8 cellular contexts compared by ENCODE assay signal in genomic region chrX:140764401-140764919, GRCh38. TPM values are rescaled to one million over a fixed set of nuclear protein-coding genes. Genes with fewer than 3 reads are reported as not detected.
DNase-seq lines count a peak whose midpoint lies in the region; ATAC-seq and TF ChIP-seq lines count a peak whose summit lies in the region.

No MANE protein-coding gene starts in this region.

- H3K4me1 Mint-ChIP-seq in dendritic cell treated with granulocyte-macrophage colony-stimulating factor and Interleukin-4, amounts not matched to agents 40 ng/mL and 50 ng/mL, for 4 days (ENCODE audit: low read depth), result peaks cover 6% of the 10 kb centered on the region
- H3K4me1 Mint-ChIP-seq in mesothelial cell of epicardium, result peaks cover 3% of the 10 kb centered on the region
- H3K4me1 Mint-ChIP-seq in stimulated activated effector memory CD8-positive, alpha-beta T cell treated with anti-CD3 and anti-CD28 coated beads, Interleukin-12 subunit alpha, Interleukin-12 subunit beta, amount 100 ng/mL, for 72 hours, result no peaks in the 10 kb centered on the region

- no peaks in the 10 kb centered on the region for H4K20me1 ChIP-seq in MM.1S (ENCODE audit: insufficient read depth, low read length)

- no peaks in the 10 kb centered on the region for H3K9me2 ChIP-seq in MM.1S (replicated peaks; ENCODE audit: insufficient read depth, low read length)

- H3K4me3 ChIP-seq in BJ (ENCODE audit: low read depth, low read length), result peak overlapping the region; percentile 64
- H3K4me3 ChIP-seq in MM.1S (ENCODE audit: low read length), result peak overlapping the region; percentile 57
- H3K4me3 ChIP-seq in aorta (ENCODE audit: low read length in 2 of 2), result peak overlapping the region; percentile 21 to 24

- CTCF ChIA-PET in BJ (lab: Yijun Ruan, JAX), result interaction anchor here (0.6 kb wide), 1 partner anchor 12 kb away, joined by 3 read pairs; no protein-coding TSS in a partner anchor

- H3K9ac ChIP-seq in MM.1S (ENCODE audit: low read length), result peak overlapping the region; percentile 44; the same call in 1 of the 2 replicates

- H3K9me3 ChIP-seq in MM.1S (replicated peaks; ENCODE audit: insufficient read depth, low read length) (no peaks in the 10 kb centered on the region), aorta (ENCODE audit: control insufficient read depth, low read length) (no peaks in the 10 kb centered on the region)

- H3K27me3 ChIP-seq in BJ (ENCODE audit: control insufficient read depth, insufficient read depth, low read length) (no peaks in the 10 kb centered on the region), MM.1S (replicated peaks; ENCODE audit: insufficient read depth, low read length) (no peaks in the 10 kb centered on the region), aorta (ENCODE audit: control insufficient read depth in 1 of 2, insufficient read depth in 2 of 2, low read length in 1 of 2) (no peaks in the 10 kb centered on the region)

- peak overlapping the region; percentile 33 for H3K4me3 Mint-ChIP-seq in dendritic cell treated with granulocyte-macrophage colony-stimulating factor and Interleukin-4, amounts not matched to agents 40 ng/mL and 50 ng/mL, for 4 days
- H3K4me3 Mint-ChIP-seq in mesothelial cell of epicardium, result peak overlapping the region; percentile 82
- no peak overlapping the region for H3K4me3 Mint-ChIP-seq in stimulated activated effector memory CD8-positive, alpha-beta T cell treated with anti-CD3 and anti-CD28 coated beads, Interleukin-12 subunit alpha, Interleukin-12 subunit beta, amount 100 ng/mL, for 72 hours

- H3K36me3 Mint-ChIP-seq in dendritic cell treated with granulocyte-macrophage colony-stimulating factor and Interleukin-4, amounts not matched to agents 40 ng/mL and 50 ng/mL, for 4 days (ENCODE audit: low read depth), result no peaks in the 10 kb centered on the region
- no peaks in the 10 kb centered on the region for H3K36me3 Mint-ChIP-seq in mesothelial cell of epicardium
- H3K36me3 Mint-ChIP-seq in stimulated activated effector memory CD8-positive, alpha-beta T cell treated with anti-CD3 and anti-CD28 coated beads, Interleukin-12 subunit alpha, Interleukin-12 subunit beta, amount 100 ng/mL, for 72 hours, result no peaks in the 10 kb centered on the region

- H3K4me1 ChIP-seq in MM.1S (ENCODE audit: low read length) (0 out of 2 replicates have a peak, but pooled peaks cover 4% of the 10 kb centered on the region), aorta (ENCODE audit: control insufficient read depth in 1 of 2, insufficient read depth in 2 of 2, low read length in 2 of 2) (no peaks in the 10 kb centered on the region)

- no peaks in the 10 kb centered on the region for H3K79me2 ChIP-seq in MM.1S (ENCODE audit: low read length)

- DNase-seq in BJ (ENCODE audit: low read depth), result no peak
- peak; percentile 11 for DNase-seq in MM.1S
- DNase-seq in mesothelial cell of epicardium (ENCODE audit: low spot score in 2 of 2, unreplicated experiment in 2 of 2), result peak; percentile 33 to 54
- peak; percentile 70 to 84 for DNase-seq in aorta
- DNase-seq in stimulated activated effector memory CD8-positive, alpha-beta T cell treated with anti-CD3 and anti-CD28 coated beads, Interleukin-12 subunit alpha, Interleukin-12 subunit beta, amount 100 ng/mL, for 72 hours (ENCODE audit: low spot score in 2 of 2), result no peak
- DNase-seq in GF-D8 (lab: John Stamatoyannopoulos, UW), result no peak

- no peaks in the 10 kb centered on the region for H3K9me3 Mint-ChIP-seq in dendritic cell treated with granulocyte-macrophage colony-stimulating factor and Interleukin-4, amounts not matched to agents 40 ng/mL and 50 ng/mL, for 4 days
- H3K9me3 Mint-ChIP-seq in mesothelial cell of epicardium, result peaks cover 4% of the 10 kb centered on the region
- no peaks in the 10 kb centered on the region for H3K9me3 Mint-ChIP-seq in stimulated activated effector memory CD8-positive, alpha-beta T cell treated with anti-CD3 and anti-CD28 coated beads, Interleukin-12 subunit alpha, Interleukin-12 subunit beta, amount 100 ng/mL, for 72 hours

- H3K36me3 ChIP-seq in BJ (ENCODE audit: control insufficient read depth, insufficient read depth, low read length) (no peaks in the 10 kb centered on the region), MM.1S (replicated peaks; ENCODE audit: insufficient read depth, low read length) (no peaks in the 10 kb centered on the region), aorta (ENCODE audit: control insufficient read depth in 1 of 2, insufficient read depth in 2 of 2, low read length in 1 of 2) (no peaks in the 10 kb centered on the region)

- H3K27ac ChIP-seq in MM.1S (ENCODE audit: low read length) (no peak overlapping the region), aorta (ENCODE audit: low read depth in 1 of 2, low read length in 2 of 2) (peak overlapping the region in 1 of 2 donors; percentile 66)

- peak overlapping the region; percentile 63 for H3K4me2 ChIP-seq in MM.1S (ENCODE audit: low read depth, low read length)

- TF ChIP-seq CTCF in BJ (IDR thresholded peaks at IDR 0.05; ENCODE audit: insufficient read depth, low read depth, low read length), result no peak
- TF ChIP-seq CTCF in MM.1S (IDR thresholded peaks at IDR 0.05; ENCODE audit: low read length), result no peak
- TF ChIP-seq CTCF in mesothelial cell of epicardium (IDR thresholded peaks at IDR 0.05; ENCODE audit: unreplicated experiment), result no peak

- H3K27ac Mint-ChIP-seq in dendritic cell treated with granulocyte-macrophage colony-stimulating factor and Interleukin-4, amounts not matched to agents 40 ng/mL and 50 ng/mL, for 4 days, result no peak overlapping the region
- H3K27ac Mint-ChIP-seq in mesothelial cell of epicardium, result peak overlapping the region; percentile 81
- no peak overlapping the region for H3K27ac Mint-ChIP-seq in stimulated activated effector memory CD8-positive, alpha-beta T cell treated with anti-CD3 and anti-CD28 coated beads, Interleukin-12 subunit alpha, Interleukin-12 subunit beta, amount 100 ng/mL, for 72 hours

- POLR2A ChIA-PET in BJ (lab: Charles Lee), result no interaction called here

- no peaks in the 10 kb centered on the region for H3F3A ChIP-seq in MM.1S (ENCODE audit: insufficient read depth, low read length)

- WGBS in aorta, 2 donors, result 1 to 27% methylated on average over 25 to 31 of the region's 31 CpGs

- H3K27me3 Mint-ChIP-seq in dendritic cell treated with granulocyte-macrophage colony-stimulating factor and Interleukin-4, amounts not matched to agents 40 ng/mL and 50 ng/mL, for 4 days, result peaks cover 27% of the 10 kb centered on the region
- peaks cover 3% of the 10 kb centered on the region for H3K27me3 Mint-ChIP-seq in mesothelial cell of epicardium (ENCODE audit: low read depth)

- ATAC-seq in aorta (ENCODE audit: low FRiP score) (peak; percentile 61), HG03565 (IDR thresholded peaks at IDR 0.05; ENCODE audit: unreplicated experiment) (no peak)
- ATAC-seq in stimulated activated effector memory CD8-positive, alpha-beta T cell treated with anti-CD3 and anti-CD28 coated beads, Interleukin-12 subunit alpha, Interleukin-12 subunit beta, amount 100 ng/mL, for 72 hours, result no peak

- peak overlapping the region; percentile 72 for H2AFZ ChIP-seq in MM.1S (ENCODE audit: low read length)

- intact Hi-C loops in dendritic cell treated with granulocyte-macrophage colony-stimulating factor and Interleukin-4, amounts not matched to agents 40 ng/mL and 50 ng/mL, for 4 days (cut with micrococcal nuclease), result no loop called here
- intact Hi-C loops in aorta (cut with DNase I), result loop anchor here (10.0 kb wide), 2 partner anchors 1330 to 1840 kb away; no protein-coding TSS in a partner anchor

RNA-seq across cellular contexts. Expression of gene LINC00632, which starts 54.9 kb away (rescaled TPM):
- 54.3 and 87.0 TPM in 2 replicates for polyA plus RNA-seq in BJ (2011; rRNA removed)
- 19.8 and 40.6 TPM in 2 replicates for polyA minus RNA-seq in BJ (2011; rRNA and poly(A)+ RNA removed)
- 283 to 308 TPM (median 293 TPM) in 3 replicates for total RNA-seq in mesothelial cell of epicardium
- 1,000 to 10,000 TPM; 1,175 to 1,949 TPM for total RNA-seq in aorta
- 10 to 100 TPM; 12.9 to 18.8 TPM for polyA plus RNA-seq in aorta

Comparison
In these comparisons a context has a peak if more than half of its experiments do, and no peak if none do; other contexts are left out.
1. DNase-seq: peak in MM.1S (single experiment), mesothelial cell of epicardium (2 of 2) and aorta (2 of 2); none in BJ (single experiment), stimulated activated effector memory CD8-positive, alpha-beta T cell treated with anti-CD3 and anti-CD28 coated beads, Interleukin-12 subunit alpha, Interleukin-12 subunit beta, amount 100 ng/mL, for 72 hours (0 of 2) and GF-D8 (single experiment).
2. Peak in every context shown above with its lines, with median percentiles within 50 percentile points of each other: H3K4me3 ChIP-seq.